14 cellular contexts compared by ENCODE assay signal in the genomic region with DNA sequence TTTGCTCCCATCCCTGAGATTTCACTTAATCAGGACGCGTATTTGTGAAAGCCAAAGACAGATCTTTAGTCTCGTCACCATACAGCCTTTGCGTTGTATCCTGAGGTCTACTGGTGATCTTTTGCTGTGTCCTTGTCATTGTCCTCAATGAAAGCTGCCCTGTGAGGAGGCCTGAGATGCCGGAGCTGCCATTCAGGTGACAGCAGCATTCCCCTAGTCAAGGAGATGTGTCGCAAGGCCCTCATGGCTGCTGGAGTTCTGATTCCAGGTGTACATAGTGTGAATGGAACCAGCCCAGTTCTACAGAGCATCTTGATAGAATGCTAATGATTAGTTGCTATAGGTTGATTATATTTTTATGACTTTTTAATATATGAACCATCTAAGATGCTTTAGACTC. TPM values are rescaled to one million over a fixed set of nuclear protein-coding genes. Genes with fewer than 3 reads are reported as not detected.
A peak's percentile ranks its signal among the peaks of the same experiment; 100 is the strongest.
DNase-seq lines count a peak whose midpoint lies in the region; ATAC-seq and TF ChIP-seq lines count a peak whose summit lies in the region.
"Had no signal": no experiment of that assay in that cellular context is flagged by ENCODE, and none has a peak within 500 bp of the region (broad histone marks: within the 10 kb centered on the region; RNA-seq: fewer than 3 reads in every experiment).

No MANE protein-coding gene starts in this region.

- H3K4me3 ChIP-seq in DND-41 (ENCODE audit: low read depth in 1 of 2, low read length in 2 of 2) = no peak overlapping the region

- H3K4me1 ChIP-seq in DND-41 (ENCODE audit: insufficient read depth, low read length) = no peaks in the 10 kb centered on the region

- H3K4me2 ChIP-seq in DND-41 (ENCODE audit: insufficient read depth, low read length) = no peak overlapping the region

- H2AFZ ChIP-seq in DND-41 (ENCODE audit: low read depth, low read length) = no peak overlapping the region

- peak overlapping the region; percentile 71 for H3K27ac Mint-ChIP-seq in activated CD4-positive, alpha-beta T cell treated with anti-CD3 and anti-CD28 coated beads, Interleukin-2, amount 10 ng/mL, durations not matched to agents 24 days and 14 days
- no peak overlapping the region for H3K27ac Mint-ChIP-seq in activated CD4-positive, alpha-beta T cell treated with anti-CD3 and anti-CD28 coated beads for 36 hours
- no peak overlapping the region for H3K27ac Mint-ChIP-seq in activated T-helper 17 cell treated with anti-CD3 and anti-CD28 coated beads, Interleukin-2, amount 50 U/mL, for 72 hours
- H3K27ac Mint-ChIP-seq in glutamatergic neuron (ENCODE audit: unreplicated experiment) = peak overlapping the region; percentile 91
- H3K27ac Mint-ChIP-seq: CD14-positive monocyte; CD8-positive, alpha-beta T cell had no signal

- ATAC-seq in activated CD4-positive, alpha-beta T cell treated with anti-CD3 and anti-CD28 coated beads for 36 hours = no peak
- 0 out of 3 replicates have a peak, but pooled peaks have one; percentile 23 for ATAC-seq in DND-41 (ENCODE audit: insufficient read depth, low read depth)
- no peak for ATAC-seq in activated T-helper 17 cell treated with anti-CD3 and anti-CD28 coated beads, Interleukin-2, amount 50 U/mL, for 72 hours (replicated peaks)
- ATAC-seq: CD8-positive, alpha-beta T cell had no signal

- H3K36me3 ChIP-seq in DND-41 (ENCODE audit: insufficient read depth, low read length) = peaks cover 88% of the 10 kb centered on the region

- H3K9ac ChIP-seq in DND-41 (ENCODE audit: low read depth, low read length) = no peak overlapping the region

- H3K36me3 Mint-ChIP-seq in activated CD4-positive, alpha-beta T cell treated with anti-CD3 and anti-CD28 coated beads, Interleukin-2, amount 10 ng/mL, durations not matched to agents 24 days and 14 days (ENCODE audit: low read depth) = peaks cover 66% of the 10 kb centered on the region
- H3K36me3 Mint-ChIP-seq in activated CD4-positive, alpha-beta T cell treated with anti-CD3 and anti-CD28 coated beads for 36 hours (ENCODE audit: low read depth) = peaks cover 65% of the 10 kb centered on the region
- H3K36me3 Mint-ChIP-seq in activated T-helper 17 cell treated with anti-CD3 and anti-CD28 coated beads, Interleukin-2, amount 50 U/mL, for 72 hours (ENCODE audit: low read depth) = peaks cover 97% of the 10 kb centered on the region
- H3K36me3 Mint-ChIP-seq in glutamatergic neuron (ENCODE audit: unreplicated experiment) = no peaks in the 10 kb centered on the region

- intact Hi-C loops in activated CD4-positive, alpha-beta T cell treated with anti-CD3 and anti-CD28 coated beads, Interleukin-2, amount 10 ng/mL, durations not matched to agents 24 days and 14 days (cut with micrococcal nuclease) = loop anchor here (5.0 kb wide), 1 partner anchor 707 kb away; no protein-coding TSS in a partner anchor
- intact Hi-C loops in activated CD4-positive, alpha-beta T cell treated with anti-CD3 and anti-CD28 coated beads for 36 hours (cut with DNase I, micrococcal nuclease) = loop anchor here in 1 of 2 experiments (5.0 kb wide), 1 partner anchor 707 kb away; no protein-coding TSS in a partner anchor

- DNase-seq in activated CD4-positive, alpha-beta T cell treated with anti-CD3 and anti-CD28 coated beads, Interleukin-2, amount 10 ng/mL, durations not matched to agents 24 days and 14 days = no peak
- DNase-seq in activated CD4-positive, alpha-beta T cell treated with anti-CD3 and anti-CD28 coated beads for 36 hours = no peak
- DNase-seq in DND-41 = no peak
- DNase-seq in glutamatergic neuron = no peak
- DNase-seq in putamen (ENCODE audit: low spot score) = no peak
- DNase-seq in NCI-H146 (lab: John Stamatoyannopoulos, UW) = no peak
- DNase-seq: CD8-positive, alpha-beta T cell; COR-L47; DMS53; H7; IMR-90 had no signal

- H3K9me3 Mint-ChIP-seq in activated CD4-positive, alpha-beta T cell treated with anti-CD3 and anti-CD28 coated beads, Interleukin-2, amount 10 ng/mL, durations not matched to agents 24 days and 14 days = no peaks in the 10 kb centered on the region
- H3K9me3 Mint-ChIP-seq in activated CD4-positive, alpha-beta T cell treated with anti-CD3 and anti-CD28 coated beads for 36 hours (ENCODE audit: low read depth) = no peaks in the 10 kb centered on the region
- no peaks in the 10 kb centered on the region for H3K9me3 Mint-ChIP-seq in activated T-helper 17 cell treated with anti-CD3 and anti-CD28 coated beads, Interleukin-2, amount 50 U/mL, for 72 hours
- H3K9me3 Mint-ChIP-seq in glutamatergic neuron (ENCODE audit: unreplicated experiment) = no peaks in the 10 kb centered on the region
- H3K9me3 Mint-ChIP-seq: CD14-positive monocyte; CD8-positive, alpha-beta T cell had no signal

- H3K79me2 ChIP-seq in DND-41 (ENCODE audit: insufficient read depth, low read length) = no peaks in the 10 kb centered on the region

- no peaks in the 10 kb centered on the region for H3K27me3 Mint-ChIP-seq in activated CD4-positive, alpha-beta T cell treated with anti-CD3 and anti-CD28 coated beads, Interleukin-2, amount 10 ng/mL, durations not matched to agents 24 days and 14 days
- H3K27me3 Mint-ChIP-seq in activated CD4-positive, alpha-beta T cell treated with anti-CD3 and anti-CD28 coated beads for 36 hours = no peaks in the 10 kb centered on the region
- no peaks in the 10 kb centered on the region for H3K27me3 Mint-ChIP-seq in activated T-helper 17 cell treated with anti-CD3 and anti-CD28 coated beads, Interleukin-2, amount 50 U/mL, for 72 hours
- no peaks in the 10 kb centered on the region for H3K27me3 Mint-ChIP-seq in glutamatergic neuron (ENCODE audit: unreplicated experiment)

- H3K4me3 Mint-ChIP-seq in activated CD4-positive, alpha-beta T cell treated with anti-CD3 and anti-CD28 coated beads, Interleukin-2, amount 10 ng/mL, durations not matched to agents 24 days and 14 days = no peak overlapping the region
- H3K4me3 Mint-ChIP-seq in activated CD4-positive, alpha-beta T cell treated with anti-CD3 and anti-CD28 coated beads for 36 hours = no peak overlapping the region
- H3K4me3 Mint-ChIP-seq in activated T-helper 17 cell treated with anti-CD3 and anti-CD28 coated beads, Interleukin-2, amount 50 U/mL, for 72 hours = peak overlapping the region; percentile 48
- no peak overlapping the region for H3K4me3 Mint-ChIP-seq in glutamatergic neuron (ENCODE audit: unreplicated experiment)
- H3K4me3 Mint-ChIP-seq: CD14-positive monocyte; CD8-positive, alpha-beta T cell had no signal

- H3K27me3 ChIP-seq in DND-41 (ENCODE audit: insufficient read depth, low read length, poor library complexity) = no peaks in the 10 kb centered on the region

- H3K27ac ChIP-seq in DND-41 (ENCODE audit: low read length) = no peak overlapping the region
- H3K27ac ChIP-seq: 22Rv1 had no signal

- POLR2A ChIA-PET in activated CD4-positive, alpha-beta T cell treated with anti-CD3 and anti-CD28 coated beads for 36 hours (lab: Charles Lee) = no interaction called here

- H3K9me3 ChIP-seq in DND-41 (ENCODE audit: insufficient read depth, low read length, severe bottlenecking) = no peaks in the 10 kb centered on the region

- TF ChIP-seq CTCF in DND-41 (IDR thresholded peaks at IDR 0.05; ENCODE audit: borderline replicate concordance, extremely low read depth, low read length, poor library complexity, severe bottlenecking) (no peak), glutamatergic neuron (IDR thresholded peaks at IDR 0.05; ENCODE audit: partially characterized antibody, unreplicated experiment) (no peak)

- peaks cover 15% of the 10 kb centered on the region for H3K4me1 Mint-ChIP-seq in activated CD4-positive, alpha-beta T cell treated with anti-CD3 and anti-CD28 coated beads, Interleukin-2, amount 10 ng/mL, durations not matched to agents 24 days and 14 days
- peaks cover 26% of the 10 kb centered on the region for H3K4me1 Mint-ChIP-seq in activated CD4-positive, alpha-beta T cell treated with anti-CD3 and anti-CD28 coated beads for 36 hours
- peaks cover 12% of the 10 kb centered on the region for H3K4me1 Mint-ChIP-seq in activated T-helper 17 cell treated with anti-CD3 and anti-CD28 coated beads, Interleukin-2, amount 50 U/mL, for 72 hours
- H3K4me1 Mint-ChIP-seq in glutamatergic neuron (ENCODE audit: low read depth, unreplicated experiment) = peaks cover 3% of the 10 kb centered on the region
- H3K4me1 Mint-ChIP-seq: CD14-positive monocyte had no signal

- CTCF ChIA-PET in activated CD4-positive, alpha-beta T cell treated with anti-CD3 and anti-CD28 coated beads for 36 hours (lab: Charles Lee) = no interaction called here

- no peaks in the 10 kb centered on the region for H4K20me1 ChIP-seq in DND-41 (ENCODE audit: insufficient read depth, low read length)

RNA-seq across cellular contexts. Expression of gene TTF2, which starts 24.1 kb away (rescaled TPM):
- 108 and 116 TPM in 2 replicates for total RNA-seq in activated CD4-positive, alpha-beta T cell treated with anti-CD3 and anti-CD28 coated beads, Interleukin-2, amount 10 ng/mL, durations not matched to agents 24 days and 14 days
- total RNA-seq in activated CD4-positive, alpha-beta T cell treated with anti-CD3 and anti-CD28 coated beads for 36 hours = 100 to 1,000 TPM in 1 of 2 experiments, 10 to 100 TPM in 1; 99.7 to 108 TPM
- 10 to 100 TPM; 71.4 to 98.0 TPM for total RNA-seq in activated T-helper 17 cell treated with anti-CD3 and anti-CD28 coated beads, Interleukin-2, amount 50 U/mL, for 72 hours
- total RNA-seq in glutamatergic neuron (ENCODE audit: unreplicated experiment) = 19.3 TPM

RNA-seq across cellular contexts. Expression of gene TRIM45, which starts 37.3 kb away (rescaled TPM):
- total RNA-seq in activated CD4-positive, alpha-beta T cell treated with anti-CD3 and anti-CD28 coated beads, Interleukin-2, amount 10 ng/mL, durations not matched to agents 24 days and 14 days = 0.62 and 0.98 TPM in 2 replicates
- under 1 TPM; 0.37 to 0.62 TPM for total RNA-seq in activated CD4-positive, alpha-beta T cell treated with anti-CD3 and anti-CD28 coated beads for 36 hours
- 1 to 10 TPM in 1 of 2 donors, under 1 TPM in 1; 0.78 to 2.0 TPM for total RNA-seq in activated T-helper 17 cell treated with anti-CD3 and anti-CD28 coated beads, Interleukin-2, amount 50 U/mL, for 72 hours
- 6.7 TPM for total RNA-seq in glutamatergic neuron (ENCODE audit: unreplicated experiment)

Comparison
In these comparisons a context has a peak if more than half of its experiments do, and no peak if none do; other contexts are left out.
1. H3K27ac Mint-ChIP-seq: peak in activated CD4-positive, alpha-beta T cell treated with anti-CD3 and anti-CD28 coated beads, Interleukin-2, amount 10 ng/mL, durations not matched to agents 24 days and 14 days (single experiment) and glutamatergic neuron (single experiment); none in activated CD4-positive, alpha-beta T cell treated with anti-CD3 and anti-CD28 coated beads for 36 hours (single experiment) and activated T-helper 17 cell treated with anti-CD3 and anti-CD28 coated beads, Interleukin-2, amount 50 U/mL, for 72 hours (single experiment).